In the genomic region with DNA sequence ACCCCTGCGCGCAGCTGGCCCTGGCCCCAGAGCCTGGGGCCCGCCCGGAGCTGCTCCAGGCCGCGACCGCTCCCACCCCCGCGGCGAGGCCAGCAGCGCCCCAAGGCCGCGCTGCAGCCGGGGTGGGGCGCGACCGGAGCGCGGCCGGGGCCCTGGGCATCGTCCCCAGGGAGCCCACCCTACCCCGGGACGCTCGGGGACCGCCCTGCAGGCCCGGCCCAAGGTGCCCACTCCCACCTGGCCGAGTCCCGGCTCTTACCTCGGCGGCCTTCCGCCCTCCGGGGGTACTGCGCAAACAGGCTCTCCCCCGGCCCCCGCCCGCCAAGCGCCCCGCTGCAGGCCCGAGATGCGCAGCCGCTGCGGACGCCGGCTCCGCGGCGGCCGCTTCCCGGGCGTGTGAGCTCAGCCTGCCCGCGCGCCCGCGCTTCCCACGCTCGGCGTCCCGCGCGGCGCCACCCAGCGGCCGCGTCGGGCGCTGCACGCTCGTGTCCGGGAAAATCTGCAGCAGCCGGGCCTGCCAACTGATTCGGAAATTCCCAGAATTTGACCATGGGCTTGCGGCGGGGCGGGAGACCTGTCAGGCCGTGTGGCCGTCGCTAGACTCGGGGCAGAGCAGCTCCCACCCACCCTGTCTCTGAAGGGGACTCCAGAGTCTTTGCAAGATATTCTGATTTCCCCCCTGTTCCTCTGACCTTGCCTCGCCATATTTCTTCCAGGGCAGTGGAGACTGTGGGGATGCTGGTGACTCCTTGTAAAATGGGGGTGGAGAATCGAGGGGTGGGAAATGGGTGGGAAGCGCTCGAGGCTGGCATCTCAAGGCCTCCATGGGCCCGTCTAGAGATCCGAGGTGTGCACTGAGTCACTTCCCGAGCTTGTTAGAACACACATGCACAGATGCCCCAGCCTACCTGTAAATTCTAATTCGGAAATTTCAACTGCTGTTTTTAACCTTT, we compare ENCODE assay signal across 1 cellular context.
A peak's percentile ranks its signal among the peaks of the same experiment; 100 is the strongest.
TF ChIP-seq lines count a peak whose summit lies in the region.

No MANE protein-coding gene starts in this region.

TF ChIP-seq in HepG2, 621 proteins besides CTCF, POLR2A, EP300 and RAD21 (continued from another document and continues in another):
- TF ChIP-seq, protein P1, sequence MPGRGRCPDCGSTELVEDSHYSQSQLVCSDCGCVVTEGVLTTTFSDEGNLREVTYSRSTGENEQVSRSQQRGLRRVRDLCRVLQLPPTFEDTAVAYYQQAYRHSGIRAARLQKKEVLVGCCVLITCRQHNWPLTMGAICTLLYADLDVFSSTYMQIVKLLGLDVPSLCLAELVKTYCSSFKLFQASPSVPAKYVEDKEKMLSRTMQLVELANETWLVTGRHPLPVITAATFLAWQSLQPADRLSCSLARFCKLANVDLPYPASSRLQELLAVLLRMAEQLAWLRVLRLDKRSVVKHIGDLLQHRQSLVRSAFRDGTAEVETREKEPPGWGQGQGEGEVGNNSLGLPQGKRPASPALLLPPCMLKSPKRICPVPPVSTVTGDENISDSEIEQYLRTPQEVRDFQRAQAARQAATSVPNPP (CRISPR knock-in tag; IDR thresholded peaks at IDR 0.05): no peak
- TF ChIP-seq, protein P2, sequence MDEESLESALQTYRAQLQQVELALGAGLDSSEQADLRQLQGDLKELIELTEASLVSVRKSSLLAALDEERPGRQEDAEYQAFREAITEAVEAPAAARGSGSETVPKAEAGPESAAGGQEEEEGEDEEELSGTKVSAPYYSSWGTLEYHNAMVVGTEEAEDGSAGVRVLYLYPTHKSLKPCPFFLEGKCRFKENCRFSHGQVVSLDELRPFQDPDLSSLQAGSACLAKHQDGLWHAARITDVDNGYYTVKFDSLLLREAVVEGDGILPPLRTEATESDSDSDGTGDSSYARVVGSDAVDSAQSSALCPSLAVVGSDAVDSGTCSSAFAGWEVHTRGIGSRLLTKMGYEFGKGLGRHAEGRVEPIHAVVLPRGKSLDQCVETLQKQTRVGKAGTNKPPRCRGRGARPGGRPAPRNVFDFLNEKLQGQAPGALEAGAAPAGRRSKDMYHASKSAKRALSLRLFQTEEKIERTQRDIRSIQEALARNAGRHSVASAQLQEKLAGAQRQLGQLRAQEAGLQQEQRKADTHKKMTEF (CRISPR knock-in tag; IDR thresholded peaks at IDR 0.05): peak; percentile 39; the same call in 1 of the 2 replicates
- TF ChIP-seq NFATC3 (CRISPR knock-in tag; IDR thresholded peaks at IDR 0.05): no peak
- TF ChIP-seq SP4 (CRISPR knock-in tag; IDR thresholded peaks at IDR 0.05): no peak
- no peak for TF ChIP-seq ZNF367 (CRISPR knock-in tag; IDR thresholded peaks at IDR 0.05; ENCODE audit: borderline replicate concordance)
- TF ChIP-seq, protein P3, sequence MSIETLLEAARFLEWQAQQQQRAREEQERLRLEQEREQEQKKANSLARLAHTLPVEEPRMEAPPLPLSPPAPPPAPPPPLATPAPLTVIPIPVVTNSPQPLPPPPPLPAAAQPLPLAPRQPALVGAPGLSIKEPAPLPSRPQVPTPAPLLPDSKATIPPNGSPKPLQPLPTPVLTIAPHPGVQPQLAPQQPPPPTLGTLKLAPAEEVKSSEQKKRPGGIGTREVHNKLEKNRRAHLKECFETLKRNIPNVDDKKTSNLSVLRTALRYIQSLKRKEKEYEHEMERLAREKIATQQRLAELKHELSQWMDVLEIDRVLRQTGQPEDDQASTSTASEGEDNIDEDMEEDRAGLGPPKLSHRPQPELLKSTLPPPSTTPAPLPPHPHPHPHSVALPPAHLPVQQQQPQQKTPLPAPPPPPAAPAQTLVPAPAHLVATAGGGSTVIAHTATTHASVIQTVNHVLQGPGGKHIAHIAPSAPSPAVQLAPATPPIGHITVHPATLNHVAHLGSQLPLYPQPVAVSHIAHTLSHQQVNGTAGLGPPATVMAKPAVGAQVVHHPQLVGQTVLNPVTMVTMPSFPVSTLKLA (IDR thresholded peaks at IDR 0.05): no peak
- TF ChIP-seq ZSCAN9 (CRISPR knock-in tag; IDR thresholded peaks at IDR 0.05; ENCODE audit: borderline replicate concordance): no peak
- no peak for TF ChIP-seq SNAPC2 (CRISPR knock-in tag; IDR thresholded peaks at IDR 0.05)
- no peak for TF ChIP-seq SATB2 (CRISPR knock-in tag; IDR thresholded peaks at IDR 0.05)
- peak; percentile 15; the same call in 1 of the 2 replicates for TF ChIP-seq THAP11 (CRISPR knock-in tag; IDR thresholded peaks at IDR 0.05)
- no peak for TF ChIP-seq SOX6 (IDR thresholded peaks at IDR 0.05)
- no peak for TF ChIP-seq SOX6 (CRISPR knock-in tag; IDR thresholded peaks at IDR 0.05)
- TF ChIP-seq, protein P4, sequence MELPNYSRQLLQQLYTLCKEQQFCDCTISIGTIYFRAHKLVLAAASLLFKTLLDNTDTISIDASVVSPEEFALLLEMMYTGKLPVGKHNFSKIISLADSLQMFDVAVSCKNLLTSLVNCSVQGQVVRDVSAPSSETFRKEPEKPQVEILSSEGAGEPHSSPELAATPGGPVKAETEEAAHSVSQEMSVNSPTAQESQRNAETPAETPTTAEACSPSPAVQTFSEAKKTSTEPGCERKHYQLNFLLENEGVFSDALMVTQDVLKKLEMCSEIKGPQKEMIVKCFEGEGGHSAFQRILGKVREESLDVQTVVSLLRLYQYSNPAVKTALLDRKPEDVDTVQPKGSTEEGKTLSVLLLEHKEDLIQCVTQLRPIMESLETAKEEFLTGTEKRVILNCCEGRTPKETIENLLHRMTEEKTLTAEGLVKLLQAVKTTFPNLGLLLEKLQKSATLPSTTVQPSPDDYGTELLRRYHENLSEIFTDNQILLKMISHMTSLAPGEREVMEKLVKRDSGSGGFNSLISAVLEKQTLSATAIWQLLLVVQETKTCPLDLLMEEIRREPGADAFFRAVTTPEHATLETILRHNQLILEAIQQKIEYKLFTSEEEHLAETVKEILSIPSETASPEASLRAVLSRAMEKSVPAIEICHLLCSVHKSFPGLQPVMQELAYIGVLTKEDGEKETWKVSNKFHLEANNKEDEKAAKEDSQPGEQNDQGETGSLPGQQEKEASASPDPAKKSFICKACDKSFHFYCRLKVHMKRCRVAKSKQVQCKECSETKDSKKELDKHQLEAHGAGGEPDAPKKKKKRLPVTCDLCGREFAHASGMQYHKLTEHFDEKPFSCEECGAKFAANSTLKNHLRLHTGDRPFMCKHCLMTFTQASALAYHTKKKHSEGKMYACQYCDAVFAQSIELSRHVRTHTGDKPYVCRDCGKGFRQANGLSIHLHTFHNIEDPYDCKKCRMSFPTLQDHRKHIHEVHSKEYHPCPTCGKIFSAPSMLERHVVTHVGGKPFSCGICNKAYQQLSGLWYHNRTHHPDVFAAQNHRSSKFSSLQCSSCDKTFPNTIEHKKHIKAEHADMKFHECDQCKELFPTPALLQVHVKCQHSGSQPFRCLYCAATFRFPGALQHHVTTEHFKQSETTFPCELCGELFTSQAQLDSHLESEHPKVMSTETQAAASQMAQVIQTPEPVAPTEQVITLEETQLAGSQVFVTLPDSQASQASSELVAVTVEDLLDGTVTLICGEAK (IDR thresholded peaks at IDR 0.05): no peak
- TF ChIP-seq, protein P4 (CRISPR knock-in tag; IDR thresholded peaks at IDR 0.05): no peak
- TF ChIP-seq, protein P5, sequence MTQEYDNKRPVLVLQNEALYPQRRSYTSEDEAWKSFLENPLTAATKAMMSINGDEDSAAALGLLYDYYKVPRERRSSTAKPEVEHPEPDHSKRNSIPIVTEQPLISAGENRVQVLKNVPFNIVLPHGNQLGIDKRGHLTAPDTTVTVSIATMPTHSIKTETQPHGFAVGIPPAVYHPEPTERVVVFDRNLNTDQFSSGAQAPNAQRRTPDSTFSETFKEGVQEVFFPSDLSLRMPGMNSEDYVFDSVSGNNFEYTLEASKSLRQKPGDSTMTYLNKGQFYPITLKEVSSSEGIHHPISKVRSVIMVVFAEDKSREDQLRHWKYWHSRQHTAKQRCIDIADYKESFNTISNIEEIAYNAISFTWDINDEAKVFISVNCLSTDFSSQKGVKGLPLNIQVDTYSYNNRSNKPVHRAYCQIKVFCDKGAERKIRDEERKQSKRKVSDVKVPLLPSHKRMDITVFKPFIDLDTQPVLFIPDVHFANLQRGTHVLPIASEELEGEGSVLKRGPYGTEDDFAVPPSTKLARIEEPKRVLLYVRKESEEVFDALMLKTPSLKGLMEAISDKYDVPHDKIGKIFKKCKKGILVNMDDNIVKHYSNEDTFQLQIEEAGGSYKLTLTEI (CRISPR knock-in tag; conservative IDR thresholded peaks at IDR 0.05): no peak
- TF ChIP-seq, protein P6, sequence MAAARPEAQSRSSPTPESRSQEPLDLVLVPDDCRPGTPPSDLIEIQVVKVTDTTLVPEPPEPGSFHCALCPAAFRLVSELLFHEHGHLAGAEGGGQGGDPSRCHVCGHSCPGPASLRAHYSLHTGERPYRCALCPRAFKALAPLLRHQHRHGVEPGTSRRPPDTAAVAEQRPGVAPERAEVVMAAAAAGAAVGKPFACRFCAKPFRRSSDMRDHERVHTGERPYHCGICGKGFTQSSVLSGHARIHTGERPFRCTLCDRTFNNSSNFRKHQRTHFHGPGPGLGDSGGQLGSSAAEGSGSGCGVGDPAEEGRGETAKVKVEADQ (CRISPR knock-in tag; IDR thresholded peaks at IDR 0.05; ENCODE audit: borderline replicate concordance): no peak
- no peak for TF ChIP-seq EEA1 (CRISPR knock-in tag; IDR thresholded peaks at IDR 0.05; ENCODE audit: borderline replicate concordance)
- no peak for TF ChIP-seq ZNF543 (CRISPR knock-in tag; IDR thresholded peaks at IDR 0.05)
- no peak for TF ChIP-seq NR3C1 (CRISPR knock-in tag; IDR thresholded peaks at IDR 0.05)
- no peak for TF ChIP-seq SRSF1 (optimal IDR thresholded peaks at IDR 0.05; ENCODE audit: low read depth, low read length)
- no peak for TF ChIP-seq MEIS1 (CRISPR knock-in tag; IDR thresholded peaks at IDR 0.05; ENCODE audit: borderline replicate concordance)
- no peak for TF ChIP-seq ZFP90 (CRISPR knock-in tag; IDR thresholded peaks at IDR 0.05; ENCODE audit: borderline replicate concordance)
- no peak for TF ChIP-seq ADNP (CRISPR knock-in tag; IDR thresholded peaks at IDR 0.05)
- no peak for TF ChIP-seq GATAD2A (CRISPR knock-in tag; IDR thresholded peaks at IDR 0.05)
- no peak for TF ChIP-seq KDM5B (CRISPR knock-in tag; IDR thresholded peaks at IDR 0.05; ENCODE audit: borderline replicate concordance)
- TF ChIP-seq NR2F2 (IDR thresholded peaks at IDR 0.05; ENCODE audit: borderline replicate concordance, low read depth): no peak
- TF ChIP-seq THYN1 (CRISPR knock-in tag; IDR thresholded peaks at IDR 0.05; ENCODE audit: borderline replicate concordance, low read depth): no peak
- no peak for TF ChIP-seq ZMAT3 (CRISPR knock-in tag; conservative IDR thresholded peaks at IDR 0.05)
- TF ChIP-seq ZNF441 (CRISPR knock-in tag; IDR thresholded peaks at IDR 0.05; ENCODE audit: borderline replicate concordance): no peak
- no peak for TF ChIP-seq HNRNPK (IDR thresholded peaks at IDR 0.05; ENCODE audit: low read depth, low read length, poor library complexity, severe bottlenecking)
- TF ChIP-seq ZNF496 (CRISPR knock-in tag; IDR thresholded peaks at IDR 0.05; ENCODE audit: insufficient replicate concordance): no peak
- TF ChIP-seq, protein P7, sequence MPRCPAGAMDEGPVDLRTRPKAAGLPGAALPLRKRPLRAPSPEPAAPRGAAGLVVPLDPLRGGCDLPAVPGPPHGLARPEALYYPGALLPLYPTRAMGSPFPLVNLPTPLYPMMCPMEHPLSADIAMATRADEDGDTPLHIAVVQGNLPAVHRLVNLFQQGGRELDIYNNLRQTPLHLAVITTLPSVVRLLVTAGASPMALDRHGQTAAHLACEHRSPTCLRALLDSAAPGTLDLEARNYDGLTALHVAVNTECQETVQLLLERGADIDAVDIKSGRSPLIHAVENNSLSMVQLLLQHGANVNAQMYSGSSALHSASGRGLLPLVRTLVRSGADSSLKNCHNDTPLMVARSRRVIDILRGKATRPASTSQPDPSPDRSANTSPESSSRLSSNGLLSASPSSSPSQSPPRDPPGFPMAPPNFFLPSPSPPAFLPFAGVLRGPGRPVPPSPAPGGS (CRISPR knock-in tag; IDR thresholded peaks at IDR 0.05): no peak
- no peak for TF ChIP-seq ZNF670 (CRISPR knock-in tag; IDR thresholded peaks at IDR 0.05; ENCODE audit: borderline replicate concordance)
- TF ChIP-seq ZNF431 (CRISPR knock-in tag; IDR thresholded peaks at IDR 0.05; ENCODE audit: borderline replicate concordance, low read depth): no peak
- TF ChIP-seq, protein P8, sequence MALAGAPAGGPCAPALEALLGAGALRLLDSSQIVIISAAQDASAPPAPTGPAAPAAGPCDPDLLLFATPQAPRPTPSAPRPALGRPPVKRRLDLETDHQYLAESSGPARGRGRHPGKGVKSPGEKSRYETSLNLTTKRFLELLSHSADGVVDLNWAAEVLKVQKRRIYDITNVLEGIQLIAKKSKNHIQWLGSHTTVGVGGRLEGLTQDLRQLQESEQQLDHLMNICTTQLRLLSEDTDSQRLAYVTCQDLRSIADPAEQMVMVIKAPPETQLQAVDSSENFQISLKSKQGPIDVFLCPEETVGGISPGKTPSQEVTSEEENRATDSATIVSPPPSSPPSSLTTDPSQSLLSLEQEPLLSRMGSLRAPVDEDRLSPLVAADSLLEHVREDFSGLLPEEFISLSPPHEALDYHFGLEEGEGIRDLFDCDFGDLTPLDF (CRISPR knock-in tag; IDR thresholded peaks at IDR 0.05): 0 out of 2 replicates have a peak, but pooled peaks have one; percentile 40
- TF ChIP-seq, protein P9, sequence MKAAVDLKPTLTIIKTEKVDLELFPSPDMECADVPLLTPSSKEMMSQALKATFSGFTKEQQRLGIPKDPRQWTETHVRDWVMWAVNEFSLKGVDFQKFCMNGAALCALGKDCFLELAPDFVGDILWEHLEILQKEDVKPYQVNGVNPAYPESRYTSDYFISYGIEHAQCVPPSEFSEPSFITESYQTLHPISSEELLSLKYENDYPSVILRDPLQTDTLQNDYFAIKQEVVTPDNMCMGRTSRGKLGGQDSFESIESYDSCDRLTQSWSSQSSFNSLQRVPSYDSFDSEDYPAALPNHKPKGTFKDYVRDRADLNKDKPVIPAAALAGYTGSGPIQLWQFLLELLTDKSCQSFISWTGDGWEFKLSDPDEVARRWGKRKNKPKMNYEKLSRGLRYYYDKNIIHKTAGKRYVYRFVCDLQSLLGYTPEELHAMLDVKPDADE (CRISPR knock-in tag; IDR thresholded peaks at IDR 0.05): no peak
- 0 out of 2 replicates have a peak, but pooled peaks have one; percentile 51 for TF ChIP-seq ATF7-NPFF (CRISPR knock-in tag; IDR thresholded peaks at IDR 0.05; ENCODE audit: low read depth)
